In the genomic region with DNA sequence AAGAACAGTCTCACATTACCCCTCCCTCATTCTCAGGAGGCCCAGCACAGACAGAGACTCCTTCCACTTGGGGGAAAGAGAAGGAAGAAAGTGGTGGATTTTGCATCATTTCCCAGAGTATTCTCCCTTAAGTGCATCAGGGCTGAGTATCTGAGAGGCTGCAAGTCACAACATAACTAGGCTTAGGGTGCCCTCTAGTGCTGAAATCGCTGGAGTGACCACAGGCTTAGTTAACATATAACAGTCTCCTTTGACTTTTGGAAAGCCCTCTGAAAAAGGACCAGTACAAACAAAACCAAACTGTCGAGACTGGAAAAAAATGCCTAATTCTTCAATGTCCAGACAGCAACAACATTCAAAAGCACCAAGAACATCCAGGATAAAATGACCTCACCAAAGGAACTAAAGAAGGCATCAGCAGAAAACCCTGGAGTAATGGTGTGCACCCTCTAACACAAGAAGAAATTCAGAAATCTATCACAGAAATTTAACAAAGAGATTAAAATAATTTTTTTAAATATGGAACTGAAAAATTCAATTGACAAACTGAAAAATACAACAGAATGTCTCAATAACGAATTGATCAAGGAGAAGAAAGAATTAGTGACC, we compare ENCODE assay signal across 9 cellular contexts.
DNase-seq lines count a peak whose midpoint lies in the region; ATAC-seq lines count a peak whose summit lies in the region.
"Had no signal": no experiment of that assay in that cellular context is flagged by ENCODE, and none has a peak within 500 bp of the region (broad histone marks: within the 10 kb centered on the region; RNA-seq: fewer than 3 reads in every experiment).

No MANE protein-coding gene starts in this region.

- intact Hi-C loops in activated CD4-positive, alpha-beta T cell treated with anti-CD3 and anti-CD28 coated beads for 36 hours (cut with DNase I, micrococcal nuclease): loop anchor here in 1 of 2 experiments (5.0 kb wide), 1 partner anchor 1257 kb away; no protein-coding TSS in a partner anchor

- peak; percentile 51 for ATAC-seq in activated CD4-positive, alpha-beta T cell treated with anti-CD3 and anti-CD28 coated beads for 36 hours
- ATAC-seq in GM21381 (IDR thresholded peaks at IDR 0.05; ENCODE audit: unreplicated experiment) (peak; percentile 95), HG03520 (IDR thresholded peaks at IDR 0.05; ENCODE audit: unreplicated experiment) (peak; percentile 98)
- peak; percentile 52 for ATAC-seq in activated T-helper 17 cell treated with anti-CD3 and anti-CD28 coated beads, Interleukin-2, amount 50 U/mL, for 72 hours (replicated peaks)
- ATAC-seq in stimulated activated memory B cell treated with anti-CD40 and anti-IgM and Interleukin-4, amounts not matched to agents 10 μg/mL and 1 μg/mL and 100 μg/mL, for 72 hours: peak; percentile 83
- ATAC-seq: CD8-positive, alpha-beta T cell had no signal

- POLR2A ChIA-PET in activated CD4-positive, alpha-beta T cell treated with anti-CD3 and anti-CD28 coated beads for 36 hours (lab: Charles Lee): no interaction called here

- no peak overlapping the region for H3K4me3 Mint-ChIP-seq in activated CD4-positive, alpha-beta T cell treated with anti-CD3 and anti-CD28 coated beads for 36 hours
- no peak overlapping the region for H3K4me3 Mint-ChIP-seq in activated T-helper 17 cell treated with anti-CD3 and anti-CD28 coated beads, Interleukin-2, amount 50 U/mL, for 72 hours
- H3K4me3 Mint-ChIP-seq in stimulated activated memory B cell treated with anti-CD40 and anti-IgM and Interleukin-4, amounts not matched to agents 10 μg/mL and 1 μg/mL and 100 μg/mL, for 72 hours: no peak overlapping the region
- H3K4me3 Mint-ChIP-seq: CD8-positive, alpha-beta T cell had no signal

- peak; percentile 71 for DNase-seq in activated CD4-positive, alpha-beta T cell treated with anti-CD3 and anti-CD28 coated beads for 36 hours
- DNase-seq in activated CD4-positive, alpha-beta T cell treated with anti-CD3 and anti-CD28 coated beads for 4 hours: no peak
- peak; percentile 92 for DNase-seq in NCI-H69 (lab: John Stamatoyannopoulos, UW)
- DNase-seq in iPS DF 4.7 (ENCODE audit: extremely low read depth, low spot score): peak; percentile 51

- peaks cover 6% of the 10 kb centered on the region for H3K27me3 Mint-ChIP-seq in activated CD4-positive, alpha-beta T cell treated with anti-CD3 and anti-CD28 coated beads for 36 hours
- peaks cover 7% of the 10 kb centered on the region for H3K27me3 Mint-ChIP-seq in activated T-helper 17 cell treated with anti-CD3 and anti-CD28 coated beads, Interleukin-2, amount 50 U/mL, for 72 hours
- peaks cover 9% of the 10 kb centered on the region for H3K27me3 Mint-ChIP-seq in stimulated activated memory B cell treated with anti-CD40 and anti-IgM and Interleukin-4, amounts not matched to agents 10 μg/mL and 1 μg/mL and 100 μg/mL, for 72 hours

- no peaks in the 10 kb centered on the region for H3K4me1 Mint-ChIP-seq in activated CD4-positive, alpha-beta T cell treated with anti-CD3 and anti-CD28 coated beads for 36 hours
- H3K4me1 Mint-ChIP-seq in activated T-helper 17 cell treated with anti-CD3 and anti-CD28 coated beads, Interleukin-2, amount 50 U/mL, for 72 hours: no peaks in the 10 kb centered on the region
- H3K4me1 Mint-ChIP-seq in stimulated activated memory B cell treated with anti-CD40 and anti-IgM and Interleukin-4, amounts not matched to agents 10 μg/mL and 1 μg/mL and 100 μg/mL, for 72 hours: no peaks in the 10 kb centered on the region

- H3K27ac Mint-ChIP-seq in activated CD4-positive, alpha-beta T cell treated with anti-CD3 and anti-CD28 coated beads for 36 hours: no peak overlapping the region
- H3K27ac Mint-ChIP-seq in activated T-helper 17 cell treated with anti-CD3 and anti-CD28 coated beads, Interleukin-2, amount 50 U/mL, for 72 hours: no peak overlapping the region
- H3K27ac Mint-ChIP-seq in stimulated activated memory B cell treated with anti-CD40 and anti-IgM and Interleukin-4, amounts not matched to agents 10 μg/mL and 1 μg/mL and 100 μg/mL, for 72 hours: no peak overlapping the region
- H3K27ac Mint-ChIP-seq: CD8-positive, alpha-beta T cell had no signal

- CTCF ChIA-PET in activated CD4-positive, alpha-beta T cell treated with anti-CD3 and anti-CD28 coated beads for 36 hours (lab: Charles Lee): interaction anchor here (0.6 to 1.0 kb wide), 4 partner anchors 245 to 1256 kb away, joined by 3 read pairs; no protein-coding TSS in a partner anchor

- H3K36me3 Mint-ChIP-seq in activated CD4-positive, alpha-beta T cell treated with anti-CD3 and anti-CD28 coated beads for 36 hours (ENCODE audit: low read depth): no peaks in the 10 kb centered on the region
- no peaks in the 10 kb centered on the region for H3K36me3 Mint-ChIP-seq in activated T-helper 17 cell treated with anti-CD3 and anti-CD28 coated beads, Interleukin-2, amount 50 U/mL, for 72 hours (ENCODE audit: low read depth)
- H3K36me3 Mint-ChIP-seq in stimulated activated memory B cell treated with anti-CD40 and anti-IgM and Interleukin-4, amounts not matched to agents 10 μg/mL and 1 μg/mL and 100 μg/mL, for 72 hours: no peaks in the 10 kb centered on the region
- H3K36me3 Mint-ChIP-seq: CD8-positive, alpha-beta T cell had no signal

- peaks cover 3% of the 10 kb centered on the region for H3K9me3 Mint-ChIP-seq in activated CD4-positive, alpha-beta T cell treated with anti-CD3 and anti-CD28 coated beads for 36 hours (ENCODE audit: low read depth)
- H3K9me3 Mint-ChIP-seq in activated T-helper 17 cell treated with anti-CD3 and anti-CD28 coated beads, Interleukin-2, amount 50 U/mL, for 72 hours: peaks cover 3% of the 10 kb centered on the region
- no peaks in the 10 kb centered on the region for H3K9me3 Mint-ChIP-seq in stimulated activated memory B cell treated with anti-CD40 and anti-IgM and Interleukin-4, amounts not matched to agents 10 μg/mL and 1 μg/mL and 100 μg/mL, for 72 hours

Comparison
In these comparisons a context has a peak if more than half of its experiments do, and no peak if none do; other contexts are left out.
1. DNase-seq: peak in activated CD4-positive, alpha-beta T cell treated with anti-CD3 and anti-CD28 coated beads for 36 hours (single experiment), NCI-H69 (single experiment) and iPS DF 4.7 (single experiment); none in activated CD4-positive, alpha-beta T cell treated with anti-CD3 and anti-CD28 coated beads for 4 hours (0 of 2).
2. Peak in every context shown above with its lines, with median percentiles within 50 percentile points of each other: ATAC-seq.